In genomic region chr10:133489816-133490588, GRCh38 we compare ENCODE assay signal across 18 cellular contexts. TPM values are rescaled to one million over a fixed set of nuclear protein-coding genes. Genes with fewer than 3 reads are reported as not detected.
DNase-seq lines count a peak whose midpoint lies in the region; ATAC-seq and TF ChIP-seq lines count a peak whose summit lies in the region.
"Had no signal": no experiment of that assay in that cellular context is flagged by ENCODE, and none has a peak within 500 bp of the region (broad histone marks: within the 10 kb centered on the region; RNA-seq: fewer than 3 reads in every experiment).

No MANE protein-coding gene starts in this region.

- H3K27me3 ChIP-seq in SJCRH30 (no peaks in the 10 kb centered on the region), colonic mucosa (no peaks in the 10 kb centered on the region)
- H3K27me3 ChIP-seq: right lobe of liver had no signal

- peak; percentile 70 for ATAC-seq in GM18505 (IDR thresholded peaks at IDR 0.05; ENCODE audit: unreplicated experiment)
- ATAC-seq in GM19328 (IDR thresholded peaks at IDR 0.05; ENCODE audit: unreplicated experiment): peak; percentile 48
- ATAC-seq in HG02884 (IDR thresholded peaks at IDR 0.05; ENCODE audit: unreplicated experiment): peak; percentile 59
- ATAC-seq: right lobe of liver had no signal

- peaks cover 4% of the 10 kb centered on the region for H3K4me1 Mint-ChIP-seq in T-helper 2 cell treated with Interferon-gamma antibody and Interleukin-4, amounts not matched to agents 5 μg/mL and 100 μg/mL, for 36 hours (ENCODE audit: low read depth)
- no peaks in the 10 kb centered on the region for H3K4me1 Mint-ChIP-seq in osteocyte (ENCODE audit: unreplicated experiment)
- H3K4me1 Mint-ChIP-seq: neural crest cell had no signal

- H3K9ac ChIP-seq in colonic mucosa (ENCODE audit: low read depth in 2 of 2, low read length in 2 of 2): no peak overlapping the region

- H3K36me3 Mint-ChIP-seq in T-helper 2 cell treated with Interferon-gamma antibody and Interleukin-4, amounts not matched to agents 5 μg/mL and 100 μg/mL, for 36 hours (ENCODE audit: low read depth): peaks cover 3% of the 10 kb centered on the region
- no peaks in the 10 kb centered on the region for H3K36me3 Mint-ChIP-seq in osteocyte (ENCODE audit: unreplicated experiment)

- peak; percentile 32 for DNase-seq in T-helper 2 cell treated with Interferon-gamma antibody and Interleukin-4, amounts not matched to agents 5 μg/mL and 100 μg/mL, for 36 hours (ENCODE audit: low spot score)
- DNase-seq in osteocyte (ENCODE audit: extremely low spot score, unreplicated experiment) (no peak), NCI-H226 (no peak), SJCRH30 (no peak), colonic mucosa (no peak)
- DNase-seq: amygdala, cortex of kidney, H7, NCI-H1436 treated with DMSO at 0.1 percent for 48 hours, NCI-H524 treated with DMSO at 0.1 percent for 48 hours, right lobe of liver, T1000 had no signal

- no peak for TF ChIP-seq POLR2A in GM18505 (IDR thresholded peaks at IDR 0.05; ENCODE audit: borderline replicate concordance, extremely low read depth, insufficient read depth, insufficient read length)

- no peak overlapping the region for H3K4me3 Mint-ChIP-seq in T-helper 2 cell treated with Interferon-gamma antibody and Interleukin-4, amounts not matched to agents 5 μg/mL and 100 μg/mL, for 36 hours
- H3K4me3 Mint-ChIP-seq in osteocyte (ENCODE audit: unreplicated experiment): no peak overlapping the region
- H3K4me3 Mint-ChIP-seq: neural crest cell had no signal

- no peaks in the 10 kb centered on the region for H3K9me3 ChIP-seq in SJCRH30 (replicated peaks)
- H3K9me3 ChIP-seq in colonic mucosa: no peaks in the 10 kb centered on the region

- intact Hi-C loops in colonic mucosa (cut with DNase I): no loop called here

- H3K36me3 ChIP-seq in SJCRH30 (no peaks in the 10 kb centered on the region), colonic mucosa (no peaks in the 10 kb centered on the region)
- H3K36me3 ChIP-seq: right lobe of liver had no signal

- no peak for TF ChIP-seq CTCF in osteocyte (IDR thresholded peaks at IDR 0.05)
- no peak for TF ChIP-seq CTCF in colonic mucosa (IDR thresholded peaks at IDR 0.05)

- no peak overlapping the region for H3K27ac Mint-ChIP-seq in T-helper 2 cell treated with Interferon-gamma antibody and Interleukin-4, amounts not matched to agents 5 μg/mL and 100 μg/mL, for 36 hours
- H3K27ac Mint-ChIP-seq in osteocyte (ENCODE audit: unreplicated experiment): no peak overlapping the region

- H3K4me3 ChIP-seq in SJCRH30: no peak overlapping the region
- H3K4me3 ChIP-seq in colonic mucosa: no peak overlapping the region
- H3K4me3 ChIP-seq: right lobe of liver had no signal

- H3K4me1 ChIP-seq in SJCRH30 (no peaks in the 10 kb centered on the region), colonic mucosa (no peaks in the 10 kb centered on the region)
- H3K4me1 ChIP-seq: right lobe of liver had no signal

- H3K27me3 Mint-ChIP-seq in T-helper 2 cell treated with Interferon-gamma antibody and Interleukin-4, amounts not matched to agents 5 μg/mL and 100 μg/mL, for 36 hours (ENCODE audit: low read depth): peaks cover 20% of the 10 kb centered on the region
- H3K27me3 Mint-ChIP-seq in osteocyte (ENCODE audit: unreplicated experiment): no peaks in the 10 kb centered on the region

- H3K27ac ChIP-seq in SJCRH30 (no peak overlapping the region), colonic mucosa (no peak overlapping the region)
- H3K27ac ChIP-seq: C4-2B, right lobe of liver had no signal

- peaks cover 49% of the 10 kb centered on the region for H3K9me3 Mint-ChIP-seq in T-helper 2 cell treated with Interferon-gamma antibody and Interleukin-4, amounts not matched to agents 5 μg/mL and 100 μg/mL, for 36 hours
- peaks cover 41% of the 10 kb centered on the region for H3K9me3 Mint-ChIP-seq in osteocyte (ENCODE audit: unreplicated experiment)

RNA-seq across cellular contexts. Expression of gene SCART1, which starts 36.3 kb away (rescaled TPM):
- total RNA-seq in osteocyte (3.2 and 4.8 TPM in 2 replicates), colonic mucosa (1 to 10 TPM; 1.3 to 1.6 TPM)
- total RNA-seq in SJCRH30 (2014; rRNA removed; shearing (Covaris generic)): 0.13 and 0.34 TPM in 2 replicates

RNA-seq across cellular contexts. Expression of gene CYP2E1, which starts 37.2 kb away (rescaled TPM):
- total RNA-seq in osteocyte: 2.2 and 3.1 TPM in 2 replicates
- 0.03 and 0.06 TPM in 2 replicates for total RNA-seq in SJCRH30 (2014; rRNA removed; shearing (Covaris generic))
- 1 to 10 TPM in 1 of 2 donors, under 1 TPM in 1; 0.90 to 3.5 TPM for total RNA-seq in colonic mucosa
- total RNA-seq: lung microvascular endothelial cell had no signal
